1 cellular context compared by ENCODE assay signal in genomic region chr5:150759334-150759583, GRCh38.
TF ChIP-seq lines count a peak whose summit lies in the region.

No MANE protein-coding gene starts in this region.

TF ChIP-seq in GM23338, 12 proteins besides CTCF, POLR2A, EP300 and RAD21 (continued from another document):
- no peak for TF ChIP-seq ZNF462 (CRISPR knock-in tag; IDR thresholded peaks at IDR 0.05)
- TF ChIP-seq ZNF331 (CRISPR knock-in tag; IDR thresholded peaks at IDR 0.05; ENCODE audit: low read depth), result no peak
- TF ChIP-seq EZH2phosphoT487 (IDR thresholded peaks at IDR 0.05; ENCODE audit: unreplicated experiment), result no peak
- no peak for TF ChIP-seq ETS1 (IDR thresholded peaks at IDR 0.05)
- TF ChIP-seq STAT1 (IDR thresholded peaks at IDR 0.05; ENCODE audit: unreplicated experiment), result no peak
- no peak for TF ChIP-seq EZH2 (IDR thresholded peaks at IDR 0.05; ENCODE audit: low read depth, unreplicated experiment)
- TF ChIP-seq CREB1 (CRISPR knock-in tag; IDR thresholded peaks at IDR 0.05; ENCODE audit: low read depth), result no peak
- TF ChIP-seq POLR2AphosphoS5 (IDR thresholded peaks at IDR 0.05; ENCODE audit: low read depth), result no peak
